In the genomic region with DNA sequence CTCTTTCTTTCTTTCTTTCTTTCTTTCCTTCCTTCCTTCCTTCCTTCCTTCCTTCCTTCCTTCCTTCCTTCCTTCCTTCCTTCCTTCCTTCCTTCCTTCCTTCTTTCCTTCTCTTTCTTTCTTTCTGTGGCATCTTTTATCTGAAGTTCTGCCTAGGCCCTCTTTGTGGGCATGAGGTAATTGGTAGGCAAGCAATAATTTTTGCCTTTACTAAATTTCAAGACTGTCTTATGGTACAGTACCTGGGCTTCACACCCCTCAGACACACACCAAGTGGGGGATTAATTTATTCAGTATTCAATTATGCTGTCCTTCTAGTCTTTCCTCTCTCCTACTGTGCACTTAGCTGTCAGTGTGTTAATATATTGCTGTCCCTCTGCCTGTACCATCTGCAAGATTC, we compare ENCODE assay signal across 31 cellular contexts.
"Had no signal": no experiment of that assay in that cellular context is flagged by ENCODE, and none has a peak within 500 bp of the region (broad histone marks: within the 10 kb centered on the region; RNA-seq: fewer than 3 reads in every experiment).

No MANE protein-coding gene starts in this region.

- H3K27me3 ChIP-seq: adrenal gland, body of pancreas, brain microvascular endothelial cell, breast epithelium had no signal

- H3K9me3 ChIP-seq: adrenal gland, body of pancreas, breast epithelium had no signal

- ATAC-seq: activated CD8-positive, alpha-beta T cell treated with anti-CD3 and anti-CD28 coated beads for 36 hours; activated naive CD4-positive, alpha-beta T cell treated with anti-CD3 and anti-CD28 coated beads, Interleukin-2, amount 50 U/mL, for 72 hours; activated T-cell treated with anti-CD3 and anti-CD28 coated beads, Interleukin-2, amount 50 U/mL, for 4 hours; activated T-cell treated with anti-CD3 and anti-CD28 coated beads, Interleukin-2, amount 50 U/mL, for 72 hours; activated T-helper 17 cell treated with anti-CD3 and anti-CD28 coated beads, Interleukin-2, amount 50 U/mL, for 72 hours; body of pancreas had no signal

- DNase-seq: activated B cell treated with CpG ODN at 0.5 μM for 24 hours; activated CD4-positive, alpha-beta memory T cell treated with anti-CD3 and anti-CD28 coated beads for 36 hours; activated CD4-positive, alpha-beta T cell treated with anti-CD3 and anti-CD28 coated beads for 4 hours; activated CD4-positive, alpha-beta T cell treated with anti-CD3 and anti-CD28 coated beads, Interleukin-2, amount 10 ng/mL, durations not matched to agents 24 days and 14 days; activated CD4-positive, alpha-beta T cell treated with anti-CD3 and anti-CD28 coated beads, Interleukin-2, amount 50 U/mL, for 1 hour; activated CD4-positive, alpha-beta T cell treated with anti-CD3 and anti-CD28 coated beads, Interleukin-2, amount 50 U/mL, for 4 hours; activated CD4-positive, CD25-positive, alpha-beta regulatory T cell treated with anti-CD3 and anti-CD28 coated beads, Interleukin-2, amount 50 U/mL, for 72 hours; activated CD8-positive, alpha-beta memory T cell treated with anti-CD3 and anti-CD28 coated beads, Interleukin-2, amount 50 U/mL, for 4 hours; activated CD8-positive, alpha-beta T cell treated with anti-CD3 and anti-CD28 coated beads for 36 hours; activated effector memory CD4-positive, alpha-beta T cell treated with anti-CD3 and anti-CD28 coated beads, Interleukin-2, amount 50 U/mL, for 16 hours; activated gamma-delta T cell treated with Interleukin-2 at 50 U/mL for 16 hours; activated naive CD4-positive, alpha-beta T cell; activated naive CD4-positive, alpha-beta T cell treated with anti-CD3 and anti-CD28 coated beads for 36 hours; activated naive CD4-positive, alpha-beta T cell treated with anti-CD3 and anti-CD28 coated beads, Interleukin-2, amount 50 U/mL, for 16 hours; activated naive CD8-positive, alpha-beta T cell treated with anti-CD3 and anti-CD28 coated beads for 36 hours; activated T-cell treated with anti-CD3 and anti-CD28 coated beads for 4 hours; activated T-cell treated with anti-CD3 and anti-CD28 coated beads, Interleukin-2, amount 50 U/mL, for 1 hour; activated T-cell treated with anti-CD3 and anti-CD28 coated beads, Interleukin-2, amount 50 U/mL, for 4 hours; activated T-cell treated with anti-CD3 and anti-CD28 coated beads, Interleukin-2, amount 50 U/mL, for 72 hours; adrenal gland; amniotic stem cell; aorta; body of pancreas; brain microvascular endothelial cell; central memory CD4-positive, alpha-beta T cell; T-helper 2 cell; T-helper 9 cell had no signal

- H3K36me3 ChIP-seq: adrenal gland, brain microvascular endothelial cell, breast epithelium had no signal

- H3K27ac ChIP-seq: adrenal gland, body of pancreas, brain microvascular endothelial cell, breast epithelium, VCaP had no signal

- H3K4me1 ChIP-seq: adrenal gland, body of pancreas, breast epithelium had no signal

- H3K4me3 ChIP-seq: adrenal gland, body of pancreas, breast epithelium had no signal
